Comparison of ENCODE assay signal across 11 cellular contexts in the genomic region with DNA sequence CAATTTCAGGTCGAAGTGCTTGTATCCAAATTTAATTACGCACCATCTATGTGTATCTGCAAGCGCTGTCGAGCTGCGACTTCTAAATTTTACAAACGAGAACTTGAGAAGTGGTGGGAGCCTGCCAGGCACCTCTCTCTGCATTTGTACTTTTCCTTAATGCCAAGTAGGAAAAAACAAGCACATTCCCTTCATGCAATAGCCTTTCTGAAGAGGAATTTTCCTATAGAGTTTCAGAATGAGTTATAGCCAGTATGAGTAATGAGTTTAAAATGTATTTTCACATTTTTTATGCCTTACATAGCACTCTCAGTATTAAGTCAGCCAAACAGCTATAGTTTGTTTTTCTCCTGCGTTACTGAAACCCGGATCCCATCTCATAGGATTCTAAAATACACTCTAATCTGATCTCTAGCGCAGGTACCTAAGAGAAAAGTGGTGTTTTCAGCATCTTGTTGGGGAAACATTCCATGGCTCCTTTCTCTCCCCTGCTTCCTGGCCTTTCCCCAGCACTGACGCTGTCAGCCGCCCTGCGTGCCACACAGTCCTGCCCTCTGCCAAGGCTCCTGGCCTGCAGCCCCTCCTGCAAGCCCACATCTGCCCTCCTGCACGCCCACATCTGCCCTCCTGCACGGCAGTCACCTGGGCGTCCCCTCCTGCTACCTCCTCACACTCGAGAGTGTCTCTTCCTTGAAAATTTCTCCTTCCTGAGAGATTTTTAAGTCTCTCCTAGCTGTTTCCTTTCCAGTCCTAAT.
DNase-seq lines count a peak whose midpoint lies in the region; ATAC-seq and TF ChIP-seq lines count a peak whose summit lies in the region.
"Had no signal": no experiment of that assay in that cellular context is flagged by ENCODE, and none has a peak within 500 bp of the region (broad histone marks: within the 10 kb centered on the region; RNA-seq: fewer than 3 reads in every experiment).

No MANE protein-coding gene starts in this region.

- H3K36me3 ChIP-seq in right atrium auricular region (no peaks in the 10 kb centered on the region), mesenchymal stem cell (ENCODE audit: control insufficient read depth in 1 of 2, insufficient read depth in 2 of 2, low read depth in 1 of 2, low read length in 2 of 2) (no peaks in the 10 kb centered on the region), vagina (no peaks in the 10 kb centered on the region)

- intact Hi-C loops in Right ventricle myocardium inferior (cut with DNase I) (loop anchor here (5.0 kb wide), 2 partner anchors 36 to 86 kb away; no protein-coding TSS in a partner anchor), vagina (cut with DNase I) (no loop called here), natural killer cell (cut with micrococcal nuclease) (no loop called here)
- intact Hi-C loops in activated CD4-positive, alpha-beta memory T cell treated with anti-CD3 and anti-CD28 coated beads for 36 hours (cut with micrococcal nuclease) = no loop called here

- H3K27me3 Mint-ChIP-seq in natural killer cell (ENCODE audit: low read depth in 2 of 2) = peaks cover 6 to 33% of the 10 kb centered on the region in 2 donors
- H3K27me3 Mint-ChIP-seq in activated CD4-positive, alpha-beta memory T cell treated with anti-CD3 and anti-CD28 coated beads for 36 hours = peaks cover 3% of the 10 kb centered on the region

- ATAC-seq in Right ventricle myocardium inferior = peak; percentile 67
- no peak for ATAC-seq in natural killer cell

- H3K4me3 ChIP-seq in right atrium auricular region = no peak overlapping the region
- peak overlapping the region; percentile 55 for H3K4me3 ChIP-seq in coronary artery
- peak overlapping the region in 1 of 2 experiments; percentile 61 for H3K4me3 ChIP-seq in mesenchymal stem cell (ENCODE audit: insufficient read depth in 1 of 2, low read depth in 1 of 2, low read length in 2 of 2)
- no peak overlapping the region for H3K4me3 ChIP-seq in vagina

- peak overlapping the region; percentile 46 to 97 for H2BK12ac ChIP-seq in mesenchymal stem cell (ENCODE audit: low read length in 2 of 2)

- no peak overlapping the region for H3K27ac Mint-ChIP-seq in natural killer cell
- H3K27ac Mint-ChIP-seq in activated CD4-positive, alpha-beta memory T cell treated with anti-CD3 and anti-CD28 coated beads for 36 hours = no peak overlapping the region

- H3K4me2 ChIP-seq in mesenchymal stem cell (ENCODE audit: low read length, poor library complexity, severe bottlenecking) = peak overlapping the region; percentile 44

- H3K27me3 ChIP-seq in right atrium auricular region = no peaks in the 10 kb centered on the region
- no peaks in the 10 kb centered on the region for H3K27me3 ChIP-seq in mesenchymal stem cell (ENCODE audit: control insufficient read depth in 1 of 2, insufficient read depth in 1 of 2, low read length in 2 of 2)
- H3K27me3 ChIP-seq in vagina = no peaks in the 10 kb centered on the region

- peak overlapping the region; percentile 25 to 96 for H3K18ac ChIP-seq in mesenchymal stem cell (ENCODE audit: low read depth in 1 of 2, low read length in 2 of 2)

- H2BK5ac ChIP-seq in mesenchymal stem cell (ENCODE audit: low read depth, low read length, poor library complexity, severe bottlenecking) = peak overlapping the region; percentile 85

- no peak overlapping the region for H3K23ac ChIP-seq in mesenchymal stem cell (ENCODE audit: low read length in 2 of 2)

- POLR2A ChIA-PET in activated CD4-positive, alpha-beta memory T cell treated with anti-CD3 and anti-CD28 coated beads for 36 hours (lab: Charles Lee) = no interaction called here

- H2AFZ ChIP-seq in mesenchymal stem cell (ENCODE audit: low read depth, low read length) = peak overlapping the region; percentile 20

- peak overlapping the region; percentile 59 for H2BK120ac ChIP-seq in mesenchymal stem cell (ENCODE audit: low read depth, low read length)

- H3K9ac ChIP-seq in mesenchymal stem cell (ENCODE audit: low read length) = peak overlapping the region; percentile 80

- 27% methylated on average over 16 of the region's 16 CpGs for whole genome bisulfite sequencing in mesenchymal stem cell

- peak overlapping the region; percentile 78 for H4K91ac ChIP-seq in mesenchymal stem cell (ENCODE audit: low read length)

- H3K36me3 Mint-ChIP-seq in natural killer cell = no peaks in the 10 kb centered on the region
- no peaks in the 10 kb centered on the region for H3K36me3 Mint-ChIP-seq in activated CD4-positive, alpha-beta memory T cell treated with anti-CD3 and anti-CD28 coated beads for 36 hours

- H3K14ac ChIP-seq in mesenchymal stem cell (ENCODE audit: low read length in 2 of 2) = peak overlapping the region in 1 of 2 experiments; percentile 98

- H4K8ac ChIP-seq in mesenchymal stem cell (ENCODE audit: low read length) = peak overlapping the region; percentile 72

- H3K79me1 ChIP-seq in mesenchymal stem cell (replicated peaks; ENCODE audit: low read length, poor library complexity, severe bottlenecking) = no peaks in the 10 kb centered on the region

- no peak for TF ChIP-seq POLR2A in vagina (IDR thresholded peaks at IDR 0.05)

- DNase-seq in Right ventricle myocardium inferior (ENCODE audit: missing footprints) (no peak), right atrium auricular region (ENCODE audit: low spot score) (no peak), coronary artery (ENCODE audit: low spot score) (no peak), mesenchymal stem cell (peak; percentile 85), vagina (ENCODE audit: extremely low spot score in 2 of 2) (no peak), natural killer cell (no peak)
- no peak for DNase-seq in activated naive CD4-positive, alpha-beta T cell (lab: John Stamatoyannopoulos, UW)
- no peak for DNase-seq in activated CD4-positive, alpha-beta memory T cell treated with anti-CD3 and anti-CD28 coated beads for 36 hours
- DNase-seq: activated CD4-positive, alpha-beta T cell treated with anti-CD3 and anti-CD28 coated beads, Interleukin-2, amount 50 U/mL, for 1 hour; NCI-H345 had no signal

- H3K9me3 ChIP-seq in right atrium auricular region (no peaks in the 10 kb centered on the region), mesenchymal stem cell (ENCODE audit: control insufficient read depth, low read length) (no peaks in the 10 kb centered on the region), vagina (no peaks in the 10 kb centered on the region)

- no peak overlapping the region for H2BK15ac ChIP-seq in mesenchymal stem cell (ENCODE audit: low read depth, poor library complexity, severe bottlenecking)

- no peak for TF ChIP-seq CTCF in right atrium auricular region (IDR thresholded peaks at IDR 0.05)
- no peak for TF ChIP-seq CTCF in coronary artery (IDR thresholded peaks at IDR 0.05)
- no peak for TF ChIP-seq CTCF in vagina (IDR thresholded peaks at IDR 0.05)
- no peak for TF ChIP-seq CTCF in natural killer cell (IDR thresholded peaks at IDR 0.05)

- peak overlapping the region; percentile 5 for H2AK5ac ChIP-seq in mesenchymal stem cell (ENCODE audit: low read length, severe bottlenecking)

- H3K4me1 Mint-ChIP-seq in natural killer cell = no peaks in the 10 kb centered on the region
- H3K4me1 Mint-ChIP-seq in activated CD4-positive, alpha-beta memory T cell treated with anti-CD3 and anti-CD28 coated beads for 36 hours (ENCODE audit: low read depth) = peaks cover under 1% of the 10 kb centered on the region

- peak overlapping the region; percentile 7 to 83 for H3K4ac ChIP-seq in mesenchymal stem cell (ENCODE audit: low read depth in 1 of 2, low read length in 2 of 2)

- CTCF ChIA-PET in activated CD4-positive, alpha-beta memory T cell treated with anti-CD3 and anti-CD28 coated beads for 36 hours (lab: Charles Lee) = interaction anchor here (2.1 kb wide), 1 partner anchor 11 kb away, joined by 6 read pairs; no protein-coding TSS in a partner anchor

- H3K27ac ChIP-seq in right atrium auricular region = peak overlapping the region in 1 of 2 donors; percentile 65
- peak overlapping the region; percentile 77 to 87 for H3K27ac ChIP-seq in coronary artery
- peak overlapping the region; percentile 98 for H3K27ac ChIP-seq in mesenchymal stem cell (ENCODE audit: low read length, poor library complexity, severe bottlenecking)
- peak overlapping the region; percentile 43 for H3K27ac ChIP-seq in vagina
- H3K27ac ChIP-seq: 22Rv1 had no signal

- H3K4me1 ChIP-seq in right atrium auricular region = no peaks in the 10 kb centered on the region
- peaks cover 22% of the 10 kb centered on the region for H3K4me1 ChIP-seq in mesenchymal stem cell (ENCODE audit: control insufficient read depth, insufficient read depth, low read depth, low read length)
- peaks cover 11% of the 10 kb centered on the region for H3K4me1 ChIP-seq in vagina

- no peaks in the 10 kb centered on the region for H3K9me3 Mint-ChIP-seq in natural killer cell
- H3K9me3 Mint-ChIP-seq in activated CD4-positive, alpha-beta memory T cell treated with anti-CD3 and anti-CD28 coated beads for 36 hours = no peaks in the 10 kb centered on the region

- H3K4me3 Mint-ChIP-seq in natural killer cell = no peak overlapping the region
- no peak overlapping the region for H3K4me3 Mint-ChIP-seq in activated CD4-positive, alpha-beta memory T cell treated with anti-CD3 and anti-CD28 coated beads for 36 hours
